ENCODE assay signal across 10 cellular contexts in genomic region chr3:59935025-59935424, GRCh38.
DNase-seq lines count a peak whose midpoint lies in the region; ATAC-seq and TF ChIP-seq lines count a peak whose summit lies in the region.
"Had no signal": no experiment of that assay in that cellular context is flagged by ENCODE, and none has a peak within 500 bp of the region (broad histone marks: within the 10 kb centered on the region; RNA-seq: fewer than 3 reads in every experiment).

No MANE protein-coding gene starts in this region.

- H3K4me3 Mint-ChIP-seq in naive thymus-derived CD8-positive, alpha-beta T cell: no peak overlapping the region
- no peak overlapping the region for H3K4me3 Mint-ChIP-seq in mesothelial cell of epicardium

- peaks cover 20 to 65% (median 46%) of the 10 kb centered on the region in 4 donors for H3K4me1 Mint-ChIP-seq in naive thymus-derived CD8-positive, alpha-beta T cell
- H3K4me1 Mint-ChIP-seq in mesothelial cell of epicardium: peaks cover 17% of the 10 kb centered on the region

- peak; percentile 96 for ATAC-seq in GM21737 (IDR thresholded peaks at IDR 0.05; ENCODE audit: unreplicated experiment)
- peak; percentile 100 for ATAC-seq in HG03378 (IDR thresholded peaks at IDR 0.05; ENCODE audit: unreplicated experiment)
- no peak for ATAC-seq in naive thymus-derived CD8-positive, alpha-beta T cell

- H3K27ac Mint-ChIP-seq in naive thymus-derived CD8-positive, alpha-beta T cell: peak overlapping the region in 4 of 10 donors; percentile 1 to 54 (median 20)
- no peak overlapping the region for H3K27ac Mint-ChIP-seq in mesothelial cell of epicardium

- POLR2A ChIA-PET in naive thymus-derived CD8-positive, alpha-beta T cell (lab: Charles Lee): no interaction called here

- no peaks in the 10 kb centered on the region for H3K27me3 Mint-ChIP-seq in naive thymus-derived CD8-positive, alpha-beta T cell
- peaks cover 4% of the 10 kb centered on the region for H3K27me3 Mint-ChIP-seq in mesothelial cell of epicardium (ENCODE audit: low read depth)

- peaks cover 0 to 16% (median 2%) of the 10 kb centered on the region in 9 donors for H3K9me3 Mint-ChIP-seq in naive thymus-derived CD8-positive, alpha-beta T cell
- no peaks in the 10 kb centered on the region for H3K9me3 Mint-ChIP-seq in mesothelial cell of epicardium

- H3K36me3 Mint-ChIP-seq in naive thymus-derived CD8-positive, alpha-beta T cell: peaks cover 3 to 21% (median 10%) of the 10 kb centered on the region in 3 donors
- no peaks in the 10 kb centered on the region for H3K36me3 Mint-ChIP-seq in mesothelial cell of epicardium

- TF ChIP-seq CTCF in mesothelial cell of epicardium (IDR thresholded peaks at IDR 0.05; ENCODE audit: unreplicated experiment): no peak

- peak; percentile 40 for DNase-seq in stimulated activated CD4-positive, alpha-beta T cell treated with anti-CD3 and anti-CD28 coated beads, Interleukin-15, amount 100 ng/mL, for 24 hours
- no peak for DNase-seq in stimulated activated CD4-positive, alpha-beta T cell treated with anti-CD3 and anti-CD28 coated beads, Interleukin-4, amount 100 ng/mL, for 1 hour
- DNase-seq in naive thymus-derived CD8-positive, alpha-beta T cell: no peak
- no peak for DNase-seq in EL
- no peak for DNase-seq in mesothelial cell of epicardium (ENCODE audit: low spot score in 2 of 2, unreplicated experiment in 2 of 2)
- DNase-seq in DMS153 treated with DMSO at 0.1 percent for 48 hours (lab: John Stamatoyannopoulos, UW; ENCODE audit: unreplicated experiment): no peak
- DNase-seq: AML-193, SIG-M5 had no signal

Comparison
In these comparisons a context has a peak if more than half of its experiments do, and no peak if none do; other contexts are left out.
1. ATAC-seq: peak in GM21737 (single experiment) and HG03378 (single experiment); none in naive thymus-derived CD8-positive, alpha-beta T cell (0 of 2).